In genomic region chr19:24033962-24034342, GRCh38 we compare ENCODE assay signal across 8 cellular contexts. TPM values are rescaled to one million over a fixed set of nuclear protein-coding genes. Genes with fewer than 3 reads are reported as not detected.
A peak's percentile ranks its signal among the peaks of the same experiment; 100 is the strongest.
DNase-seq lines count a peak whose midpoint lies in the region; ATAC-seq and TF ChIP-seq lines count a peak whose summit lies in the region.

No MANE protein-coding gene starts in this region.

- peak overlapping the region; percentile 100 for H3K4me3 Mint-ChIP-seq in CD4-positive, CD25-positive, alpha-beta regulatory T cell

- intact Hi-C loops in body of pancreas (cut with DNase I) = no loop called here

- peaks cover 27% of the 10 kb centered on the region for H3K4me1 ChIP-seq in CD4-positive, CD25-positive, alpha-beta regulatory T cell (ENCODE audit: control insufficient read depth, insufficient read depth, low read length, poor library complexity, severe bottlenecking)
- H3K4me1 ChIP-seq in Peyer's patch (peaks cover 0 to 32% (median 7%) of the 10 kb centered on the region in 4 donors), body of pancreas (peaks cover 31% of the 10 kb centered on the region), iPS-15b (ENCODE audit: control insufficient read depth, insufficient read depth, low read length) (peaks cover 2% of the 10 kb centered on the region)

- H3K27me3 ChIP-seq in CD4-positive, CD25-positive, alpha-beta regulatory T cell (ENCODE audit: control insufficient read depth, insufficient read depth, low read length) = no peaks in the 10 kb centered on the region
- H3K27me3 ChIP-seq in Peyer's patch (no peaks in the 10 kb centered on the region), body of pancreas (no peaks in the 10 kb centered on the region), iPS-15b (ENCODE audit: control insufficient read depth, insufficient read depth, low read length) (no peaks in the 10 kb centered on the region)

- peak in 2 of 3 donors; percentile 39 to 58 for DNase-seq in CD4-positive, CD25-positive, alpha-beta regulatory T cell
- peak; percentile 37 to 72 (median 70) for DNase-seq in Peyer's patch
- DNase-seq in body of pancreas = peak; percentile 52 to 61 (median 58)
- DNase-seq in retinal pigment epithelial cell (ENCODE audit: low read depth) = no peak

- H3K9ac ChIP-seq in iPS-15b (ENCODE audit: low read depth, low read length) = peak overlapping the region; percentile 97

- peaks cover 13 to 77% (median 44%) of the 10 kb centered on the region in 4 donors for H3K4me1 Mint-ChIP-seq in CD4-positive, CD25-positive, alpha-beta regulatory T cell

- H3K27ac Mint-ChIP-seq in CD4-positive, CD25-positive, alpha-beta regulatory T cell = peak overlapping the region; percentile 98 to 99 (median 99)

- H3K27me3 Mint-ChIP-seq in CD4-positive, CD25-positive, alpha-beta regulatory T cell = no peaks in the 10 kb centered on the region

- TF ChIP-seq CTCF in Peyer's patch (IDR thresholded peaks at IDR 0.05) = no peak
- no peak for TF ChIP-seq CTCF in body of pancreas (IDR thresholded peaks at IDR 0.05)
- TF ChIP-seq CTCF in retinal pigment epithelial cell (conservative IDR thresholded peaks at IDR 0.05; ENCODE audit: low read depth, low read length) = no peak

- no peaks in the 10 kb centered on the region for H3K9me3 ChIP-seq in CD4-positive, CD25-positive, alpha-beta regulatory T cell (ENCODE audit: control insufficient read depth in 2 of 2, low read length in 2 of 2)
- H3K9me3 ChIP-seq in Peyer's patch = no peaks in the 10 kb centered on the region
- no peaks in the 10 kb centered on the region for H3K9me3 ChIP-seq in body of pancreas
- H3K9me3 ChIP-seq in iPS-15b (ENCODE audit: control insufficient read depth, insufficient read depth, low read length) = no peaks in the 10 kb centered on the region

- TF ChIP-seq POLR2A in Peyer's patch (IDR thresholded peaks at IDR 0.05) (no peak), body of pancreas (IDR thresholded peaks at IDR 0.05) (no peak)

- H3K36me3 ChIP-seq in CD4-positive, CD25-positive, alpha-beta regulatory T cell (ENCODE audit: control insufficient read depth, insufficient read depth, low read length) = peaks cover 17% of the 10 kb centered on the region
- H3K36me3 ChIP-seq in Peyer's patch = peaks cover 0 to 25% (median 0%) of the 10 kb centered on the region in 3 donors
- H3K36me3 ChIP-seq in body of pancreas (replicated peaks in 1 of 2; ENCODE audit: insufficient read depth in 1 of 2, low read depth in 2 of 2) = peaks cover 0 to 3% of the 10 kb centered on the region in 2 donors
- peaks cover 4% of the 10 kb centered on the region for H3K36me3 ChIP-seq in iPS-15b (ENCODE audit: control insufficient read depth, insufficient read depth, low read length)

- WGBS in body of pancreas, 2 donors = 0 to 2% methylated on average over 12 to 15 of the region's 15 CpGs

- peak overlapping the region; percentile 81 for H3K27ac ChIP-seq in CD4-positive, CD25-positive, alpha-beta regulatory T cell (ENCODE audit: insufficient read depth, low read length, poor library complexity, severe bottlenecking)
- H3K27ac ChIP-seq in Peyer's patch = peak overlapping the region; percentile 87 to 96 (median 90)
- peak overlapping the region; percentile 91 to 99 (median 96) for H3K27ac ChIP-seq in body of pancreas

- H3K36me3 Mint-ChIP-seq in CD4-positive, CD25-positive, alpha-beta regulatory T cell = peaks cover 21% of the 10 kb centered on the region

- ATAC-seq in CD4-positive, CD25-positive, alpha-beta regulatory T cell (ENCODE audit: low read depth in 2 of 2) = peak; percentile 16 to 25
- ATAC-seq in GM19023 (IDR thresholded peaks at IDR 0.05; ENCODE audit: unreplicated experiment) (peak; percentile 30), HG03175 (IDR thresholded peaks at IDR 0.05; ENCODE audit: unreplicated experiment) (peak; percentile 28), body of pancreas (peak; percentile 50), GM18520 (IDR thresholded peaks at IDR 0.05; ENCODE audit: unreplicated experiment) (no peak)

- H3K9me3 Mint-ChIP-seq in CD4-positive, CD25-positive, alpha-beta regulatory T cell = peaks cover 0 to 4% (median 0%) of the 10 kb centered on the region in 7 donors

- H3K4me3 ChIP-seq in CD4-positive, CD25-positive, alpha-beta regulatory T cell (ENCODE audit: low read depth, low read length) = peak overlapping the region; percentile 90
- H3K4me3 ChIP-seq in Peyer's patch = peak overlapping the region; percentile 76 to 94 (median 84)
- H3K4me3 ChIP-seq in body of pancreas = peak overlapping the region; percentile 18 to 89
- H3K4me3 ChIP-seq in iPS-15b (ENCODE audit: low read depth, low read length) = peak overlapping the region; percentile 80
- H3K4me3 ChIP-seq in retinal pigment epithelial cell (ENCODE audit: low read length) = peak overlapping the region; percentile 88

RNA-seq across cellular contexts. Expression of gene ZNF254, which starts 53.0 kb away (rescaled TPM):
- 11.0 TPM for total RNA-seq in CD4-positive, CD25-positive, alpha-beta regulatory T cell
- 1 to 10 TPM; 5.5 to 7.1 (median 6.5) TPM for polyA plus RNA-seq in CD4-positive, CD25-positive, alpha-beta regulatory T cell
- 10 to 100 TPM in 3 of 4 donors, 1 to 10 TPM in 1; 7.8 to 37.1 (median 14.8) TPM for total RNA-seq in Peyer's patch
- total RNA-seq in body of pancreas = 10 to 100 TPM; 13.7 to 39.9 TPM
